ENCODE assay signal across 14 cellular contexts in genomic region chr2:42951263-42951938, GRCh38.
DNase-seq lines count a peak whose midpoint lies in the region; ATAC-seq, FAIRE-seq and TF ChIP-seq lines count a peak whose summit lies in the region.
"Had no signal": no experiment of that assay in that cellular context is flagged by ENCODE, and none has a peak within 500 bp of the region (broad histone marks: within the 10 kb centered on the region; RNA-seq: fewer than 3 reads in every experiment).

No MANE protein-coding gene starts in this region.

- no peaks in the 10 kb centered on the region for H3F3A ChIP-seq in DOHH2 (ENCODE audit: control insufficient read depth, insufficient read depth)

- DNase-seq in astrocyte (ENCODE audit: low read depth), result no peak
- DNase-seq in left ventricle myocardium superior, result peak; percentile 60
- peak; percentile 64 to 79 for DNase-seq in psoas muscle
- DNase-seq in NCI-H526 treated with DMSO at 0.1 percent for 48 hours (lab: John Stamatoyannopoulos, UW), result no peak
- DNase-seq in foreskin fibroblast, result no peak
- DNase-seq: activated CD4-positive, alpha-beta T cell treated with anti-CD3 and anti-CD28 coated beads, Interleukin-2, amount 50 U/mL, for 4 hours; immature natural killer cell; MV-4-11; NCI-H69; T-cell had no signal

- H4K20me1 ChIP-seq in DOHH2 (ENCODE audit: control insufficient read depth, insufficient read depth, low read depth, low read length), result no peaks in the 10 kb centered on the region
- no peaks in the 10 kb centered on the region for H4K20me1 ChIP-seq in astrocyte (ENCODE audit: insufficient read depth, low read length)

- H2AFZ ChIP-seq in astrocyte (ENCODE audit: low read depth, low read length), result peak overlapping the region; percentile 8

- H3K9me3 ChIP-seq in DOHH2 (ENCODE audit: control insufficient read depth, insufficient read depth, low read length) (no peaks in the 10 kb centered on the region), astrocyte (ENCODE audit: insufficient read depth, low read depth, low read length) (no peaks in the 10 kb centered on the region), psoas muscle (no peaks in the 10 kb centered on the region)

- peak overlapping the region; percentile 23; the same call in 1 of the 2 replicates for H3K4me2 ChIP-seq in DOHH2 (ENCODE audit: low read length)
- H3K4me2 ChIP-seq in astrocyte (ENCODE audit: low read length), result peak overlapping the region; percentile 62

- peaks cover 5% of the 10 kb centered on the region for H3K36me3 Mint-ChIP-seq in astrocyte (ENCODE audit: low read depth, unreplicated experiment)
- H3K36me3 Mint-ChIP-seq: activated naive CD4-positive, alpha-beta T cell treated with anti-CD3 and anti-CD28 coated beads, Interleukin-2, amount 50 U/mL, for 72 hours; immature natural killer cell; T-cell had no signal

- no peaks in the 10 kb centered on the region for H3K36me3 ChIP-seq in DOHH2 (ENCODE audit: control insufficient read depth, low read length)
- no peaks in the 10 kb centered on the region for H3K36me3 ChIP-seq in astrocyte (ENCODE audit: insufficient read depth, low read length)
- no peaks in the 10 kb centered on the region for H3K36me3 ChIP-seq in psoas muscle (ENCODE audit: insufficient read depth in 1 of 2, low read depth in 1 of 2)

- TF ChIP-seq CTCF in DOHH2 (IDR thresholded peaks at IDR 0.05; ENCODE audit: low read depth, low read length, poor library complexity, severe bottlenecking) (no peak), astrocyte (IDR thresholded peaks at IDR 0.05; ENCODE audit: insufficient read depth, low read depth, low read length) (no peak), psoas muscle (IDR thresholded peaks at IDR 0.05) (no peak), foreskin fibroblast (IDR thresholded peaks at IDR 0.05; ENCODE audit: low read depth, low read length) (no peak)

- H3K79me2 ChIP-seq in DOHH2 (ENCODE audit: control insufficient read depth, low read length), result no peaks in the 10 kb centered on the region
- H3K79me2 ChIP-seq in astrocyte (ENCODE audit: insufficient read depth, low read length), result no peaks in the 10 kb centered on the region

- H3K27ac Mint-ChIP-seq in astrocyte (ENCODE audit: unreplicated experiment), result no peak overlapping the region
- H3K27ac Mint-ChIP-seq: activated naive CD4-positive, alpha-beta T cell treated with anti-CD3 and anti-CD28 coated beads, Interleukin-2, amount 50 U/mL, for 72 hours; T-cell had no signal

- ATAC-seq in left ventricle myocardium superior, result peak; percentile 60
- peak; percentile 73 to 90 (median 82) for ATAC-seq in psoas muscle
- no peak for ATAC-seq in HG02588 (IDR thresholded peaks at IDR 0.05; ENCODE audit: unreplicated experiment)
- ATAC-seq in HG02870 (IDR thresholded peaks at IDR 0.05; ENCODE audit: unreplicated experiment), result no peak
- ATAC-seq: activated naive CD4-positive, alpha-beta T cell treated with anti-CD3 and anti-CD28 coated beads, Interleukin-2, amount 50 U/mL, for 72 hours; T-cell had no signal

- no peaks in the 10 kb centered on the region for H3K9me2 ChIP-seq in DOHH2 (replicated peaks; ENCODE audit: control insufficient read depth, low read length)

- H3K4me3 ChIP-seq in DOHH2 (ENCODE audit: low read length) (no peak overlapping the region), astrocyte (ENCODE audit: insufficient read depth, low read depth, low read length) (no peak overlapping the region), psoas muscle (no peak overlapping the region), foreskin fibroblast (ENCODE audit: low read depth in 1 of 2, low read length in 2 of 2) (no peak overlapping the region)

- peaks cover 3% of the 10 kb centered on the region for H3K9me3 Mint-ChIP-seq in astrocyte (ENCODE audit: unreplicated experiment)
- H3K9me3 Mint-ChIP-seq: activated naive CD4-positive, alpha-beta T cell treated with anti-CD3 and anti-CD28 coated beads, Interleukin-2, amount 50 U/mL, for 72 hours; immature natural killer cell; T-cell had no signal

- H3K27ac ChIP-seq in DOHH2 (ENCODE audit: low read depth, low read length) (no peak overlapping the region), astrocyte (ENCODE audit: low read depth, low read length) (no peak overlapping the region), psoas muscle (peak overlapping the region; percentile 53)

- no peak overlapping the region for H3K9ac ChIP-seq in astrocyte (ENCODE audit: low read length)

- peak overlapping the region; percentile 50 for H3K4me3 Mint-ChIP-seq in astrocyte (ENCODE audit: unreplicated experiment)
- H3K4me3 Mint-ChIP-seq: immature natural killer cell, T-cell had no signal

- H3K4me1 Mint-ChIP-seq in astrocyte (ENCODE audit: low read depth, unreplicated experiment), result peaks cover 26% of the 10 kb centered on the region

- intact Hi-C loops in left ventricle myocardium superior (cut with micrococcal nuclease), result no loop called here
- intact Hi-C loops in psoas muscle (cut with DNase I), result no loop called here

- H3K4me1 ChIP-seq in DOHH2 (ENCODE audit: control insufficient read depth, low read length) (peaks cover 40% of the 10 kb centered on the region), astrocyte (ENCODE audit: insufficient read depth, low read length) (peaks cover 22% of the 10 kb centered on the region), psoas muscle (peaks cover 12% of the 10 kb centered on the region)

- no peaks in the 10 kb centered on the region for H3K27me3 ChIP-seq in DOHH2 (ENCODE audit: control insufficient read depth, low read length)
- H3K27me3 ChIP-seq in astrocyte (ENCODE audit: insufficient read depth, low read length), result no peaks in the 10 kb centered on the region
- no peaks in the 10 kb centered on the region for H3K27me3 ChIP-seq in psoas muscle (ENCODE audit: insufficient read depth in 3 of 3, low read length in 2 of 3)

- FAIRE-seq in astrocyte (lab: Jason Lieb, UNC), result no peak

- H3K27me3 Mint-ChIP-seq in astrocyte (ENCODE audit: low read depth, unreplicated experiment), result peaks cover 5% of the 10 kb centered on the region
- H3K27me3 Mint-ChIP-seq: T-cell had no signal

- WGBS in psoas muscle, 3 donors, result 21 to 42% (median 39%) methylated on average over 8 of the region's 8 CpGs

Comparison
In these comparisons a context has a peak if more than half of its experiments do, and no peak if none do; other contexts are left out.
1. DNase-seq: peak in left ventricle myocardium superior (single experiment) and psoas muscle (2 of 2); none in astrocyte (single experiment), NCI-H526 treated with DMSO at 0.1 percent for 48 hours (single experiment) and foreskin fibroblast (0 of 2).
2. ATAC-seq: peak in left ventricle myocardium superior (single experiment) and psoas muscle (4 of 4); none in HG02588 (single experiment) and HG02870 (single experiment).